8 cellular contexts compared by ENCODE assay signal in genomic region chr7:35537067-35538023, GRCh38.
DNase-seq lines count a peak whose midpoint lies in the region; ATAC-seq, FAIRE-seq and TF ChIP-seq lines count a peak whose summit lies in the region.

No MANE protein-coding gene starts in this region.

- peak overlapping the region; percentile 58 for H3K4me2 ChIP-seq in Loucy (ENCODE audit: low read depth, low read length, poor library complexity, severe bottlenecking)

- no peaks in the 10 kb centered on the region for H3K9me2 ChIP-seq in Loucy (replicated peaks; ENCODE audit: low read depth, low read length)

- in situ Hi-C loops in HAP-1 (cut with MboI; ENCODE audit: low sequenced_read_pairs) (no loop called here), SK-MEL-5 (cut with HindIII; ENCODE audit: low pct_unique_long_range_greater_than_20kb, low sequenced_read_pairs) (no loop called here)

- no peak overlapping the region for H3K27ac ChIP-seq in pancreas
- H3K27ac ChIP-seq in thyroid gland = no peak overlapping the region

- intact Hi-C loops in head of caudate nucleus (cut with DNase I) = no loop called here
- intact Hi-C loops in pancreas (cut with DNase I) = loop anchor here in 2 of 3 donors (10.0 kb wide), 2 partner anchors 113 to 343 kb away; no protein-coding TSS in a partner anchor
- intact Hi-C loops in thyroid gland (cut with DNase I) = loop anchor here (10.0 kb wide), 1 partner anchor 113 kb away; no protein-coding TSS in a partner anchor

- TF ChIP-seq CTCF in Loucy (conservative IDR thresholded peaks at IDR 0.05; ENCODE audit: low read length) = peak; percentile 91
- TF ChIP-seq CTCF in pancreas (IDR thresholded peaks at IDR 0.05) = peak; percentile 84 to 91 (median 88)
- peak; percentile 72 to 94 (median 83) for TF ChIP-seq CTCF in thyroid gland (IDR thresholded peaks at IDR 0.05)

- DNase-seq in GM03348 (ENCODE audit: low spot score) (peak; percentile 93), HAP-1 (ENCODE audit: low spot score in 2 of 2) (peak; percentile 73 to 86), SK-MEL-5 (ENCODE audit: low read depth, low spot score) (peak; percentile 86), head of caudate nucleus (peak; percentile 60 to 91 (median 80)), pancreas (peak; percentile 58 to 94 (median 84)), thyroid gland (peak; percentile 72 to 79)
- peak; percentile 83 for DNase-seq in activated naive CD4-positive, alpha-beta T cell treated with anti-CD3 and anti-CD28 coated beads, Interleukin-2, amount 50 U/mL, for 16 hours

- no peaks in the 10 kb centered on the region for H3K4me1 ChIP-seq in HAP-1
- no peaks in the 10 kb centered on the region for H3K4me1 ChIP-seq in Loucy (ENCODE audit: insufficient read depth, low read length, poor library complexity, severe bottlenecking)
- no peaks in the 10 kb centered on the region for H3K4me1 ChIP-seq in pancreas
- H3K4me1 ChIP-seq in thyroid gland = peaks cover 0 to 4% of the 10 kb centered on the region in 2 donors

- H3K36me3 ChIP-seq in HAP-1 (replicated peaks) (no peaks in the 10 kb centered on the region), Loucy (ENCODE audit: insufficient read depth, low read length) (no peaks in the 10 kb centered on the region), pancreas (no peaks in the 10 kb centered on the region), thyroid gland (no peaks in the 10 kb centered on the region)

- FAIRE-seq in pancreas (lab: Jason Lieb, UNC) = no peak

- peak overlapping the region; percentile 26 for H3K4me3 ChIP-seq in HAP-1
- peak overlapping the region; percentile 71 for H3K4me3 ChIP-seq in Loucy (ENCODE audit: low read length, poor library complexity, severe bottlenecking)
- peak overlapping the region in 3 of 4 donors; percentile 31 to 49 (median 39) for H3K4me3 ChIP-seq in pancreas
- H3K4me3 ChIP-seq in thyroid gland (replicated peaks in 1 of 3) = peak overlapping the region in 1 of 3 donors; percentile 23

- no peak for TF ChIP-seq POLR2A in thyroid gland (IDR thresholded peaks at IDR 0.05)

- ATAC-seq in pancreas = peak; percentile 99 to 100 (median 100)

- H3K9me3 ChIP-seq in HAP-1 (no peaks in the 10 kb centered on the region), Loucy (ENCODE audit: insufficient read depth, low read depth, low read length) (no peaks in the 10 kb centered on the region), pancreas (no peaks in the 10 kb centered on the region), thyroid gland (no peaks in the 10 kb centered on the region)

- H4K20me1 ChIP-seq in Loucy (ENCODE audit: insufficient read depth, low read length, poor library complexity, severe bottlenecking) = no peaks in the 10 kb centered on the region

- 4% methylated on average over 43 of the region's 43 CpGs for WGBS in pancreas, 2 donors
- WGBS in thyroid gland, 2 donors = 6 to 14% methylated on average over 21 to 26 of the region's 43 CpGs

- H3K27me3 ChIP-seq in HAP-1 (ENCODE audit: low read depth) (no peaks in the 10 kb centered on the region), Loucy (ENCODE audit: insufficient read depth, low read length, poor library complexity, severe bottlenecking) (no peaks in the 10 kb centered on the region), pancreas (no peaks in the 10 kb centered on the region), thyroid gland (no peaks in the 10 kb centered on the region)

- no peaks in the 10 kb centered on the region for H3K79me2 ChIP-seq in Loucy (ENCODE audit: insufficient read depth, low read length)

- peak overlapping the region; percentile 95 for H2AFZ ChIP-seq in Loucy (ENCODE audit: low read length)

- H3K9ac ChIP-seq in Loucy (ENCODE audit: low read depth, low read length, poor library complexity, severe bottlenecking) = no peak overlapping the region

- no peaks in the 10 kb centered on the region for H3F3A ChIP-seq in Loucy (ENCODE audit: low read depth)
